ENCODE assay signal across 10 cellular contexts in genomic region chr7:128890306-128891109, GRCh38. TPM values are rescaled to one million over a fixed set of nuclear protein-coding genes. Genes with fewer than 3 reads are reported as not detected.
A peak's percentile ranks its signal among the peaks of the same experiment; 100 is the strongest.
DNase-seq lines count a peak whose midpoint lies in the region; ATAC-seq and TF ChIP-seq lines count a peak whose summit lies in the region.
"Had no signal": no experiment of that assay in that cellular context is flagged by ENCODE, and none has a peak within 500 bp of the region (broad histone marks: within the 10 kb centered on the region; RNA-seq: fewer than 3 reads in every experiment).

No MANE protein-coding gene starts in this region.

- no peaks in the 10 kb centered on the region for H3K36me3 ChIP-seq in iPS DF 6.9 (ENCODE audit: control insufficient read depth, insufficient read depth, low read length)
- H3K36me3 ChIP-seq in stomach: no peaks in the 10 kb centered on the region

- CTCF ChIA-PET in activated CD8-positive, alpha-beta T cell treated with anti-CD3 and anti-CD28 coated beads for 36 hours (lab: Charles Lee): no interaction called here

- no peak overlapping the region for H3K27ac ChIP-seq in iPS DF 6.9 (ENCODE audit: low read length)
- H3K27ac ChIP-seq in stomach: peak overlapping the region in 1 of 5 donors; percentile 35
- H3K27ac ChIP-seq: 22Rv1 had no signal

- TF ChIP-seq CTCF in activated CD8-positive, alpha-beta T cell treated with anti-CD3 and anti-CD28 coated beads for 36 hours (IDR thresholded peaks at IDR 0.05): no peak
- TF ChIP-seq CTCF in stomach (IDR thresholded peaks at IDR 0.05): no peak

- no peaks in the 10 kb centered on the region for H3K9me3 Mint-ChIP-seq in activated CD8-positive, alpha-beta T cell treated with anti-CD3 and anti-CD28 coated beads for 36 hours

- intact Hi-C loops in activated CD8-positive, alpha-beta T cell treated with anti-CD3 and anti-CD28 coated beads for 36 hours (cut with micrococcal nuclease): no loop called here
- intact Hi-C loops in stomach (cut with DNase I; ENCODE audit: low total_unique reads): no loop called here

- POLR2A ChIA-PET in activated CD8-positive, alpha-beta T cell treated with anti-CD3 and anti-CD28 coated beads for 36 hours (lab: Charles Lee): interaction anchor here (0.9 kb wide), 1 partner anchor 21 kb away, joined by 3 read pairs; no protein-coding TSS in a partner anchor

- H3K27ac Mint-ChIP-seq in activated CD8-positive, alpha-beta T cell treated with anti-CD3 and anti-CD28 coated beads for 36 hours: no peak overlapping the region

- ATAC-seq in activated CD8-positive, alpha-beta T cell treated with anti-CD3 and anti-CD28 coated beads for 36 hours: peak; percentile 14
- ATAC-seq in HG02970 (IDR thresholded peaks at IDR 0.05; ENCODE audit: low FRiP score, unreplicated experiment) (no peak), GM19395 (IDR thresholded peaks at IDR 0.05; ENCODE audit: unreplicated experiment) (no peak)

- H3K27me3 ChIP-seq in iPS DF 6.9 (ENCODE audit: control insufficient read depth, insufficient read depth, low read length): no peaks in the 10 kb centered on the region
- H3K27me3 ChIP-seq in stomach: peaks cover 0 to 55% (median 17%) of the 10 kb centered on the region in 3 donors

- no peaks in the 10 kb centered on the region for H3K4me1 Mint-ChIP-seq in activated CD8-positive, alpha-beta T cell treated with anti-CD3 and anti-CD28 coated beads for 36 hours (ENCODE audit: low read depth)

- no CpG with 5 or more reads among the region's 67 CpGs for WGBS in iPS DF 6.9 (ENCODE audit: insufficient coverage, insufficient read length)
- WGBS in stomach, 5 donors: 18 to 33% (median 25%) methylated on average over 23 to 67 of the region's 67 CpGs

- TF ChIP-seq EP300 in stomach (IDR thresholded peaks at IDR 0.05): no peak

- H3K27me3 Mint-ChIP-seq in activated CD8-positive, alpha-beta T cell treated with anti-CD3 and anti-CD28 coated beads for 36 hours: peaks cover 11% of the 10 kb centered on the region

- H3K4me1 ChIP-seq in iPS DF 6.9 (ENCODE audit: control insufficient read depth, insufficient read depth, low read length) (peaks cover 10% of the 10 kb centered on the region), stomach (peaks cover 9 to 27% (median 13%) of the 10 kb centered on the region in 4 donors)

- no peak for TF ChIP-seq POLR2A in stomach (IDR thresholded peaks at IDR 0.05)

- H3K9me3 ChIP-seq in iPS DF 6.9 (ENCODE audit: control insufficient read depth, insufficient read depth, low read length) (no peaks in the 10 kb centered on the region), stomach (no peaks in the 10 kb centered on the region)

- peak; percentile 49 for DNase-seq in DMS 273 (lab: John Stamatoyannopoulos, UW; ENCODE audit: unreplicated experiment)
- no peak for DNase-seq in DMS 273 treated with DMSO at 0.1 percent for 48 hours (lab: John Stamatoyannopoulos, UW)
- DNase-seq in activated CD8-positive, alpha-beta T cell treated with anti-CD3 and anti-CD28 coated beads for 36 hours: no peak
- DNase-seq in iPS DF 6.9 (ENCODE audit: low read depth, low spot score): no peak
- peak; percentile 63 for DNase-seq in stomach
- DNase-seq in KBM-7: no peak

- no peaks in the 10 kb centered on the region for H3K36me3 Mint-ChIP-seq in activated CD8-positive, alpha-beta T cell treated with anti-CD3 and anti-CD28 coated beads for 36 hours (ENCODE audit: low read depth)

- no peak overlapping the region for H3K4me3 Mint-ChIP-seq in activated CD8-positive, alpha-beta T cell treated with anti-CD3 and anti-CD28 coated beads for 36 hours

- in situ Hi-C loops in KBM-7 (cut with MboI; ENCODE audit: low pct_unique_long_range_greater_than_20kb, low sequenced_read_pairs): no loop called here

- H3K4me3 ChIP-seq in iPS DF 6.9 (ENCODE audit: low read length) (peak overlapping the region; percentile 54; the same call in 1 of the 2 replicates), stomach (peak overlapping the region; percentile 36 to 46 (median 42))

RNA-seq across cellular contexts. Expression of gene KCP, which starts 20.0 kb away (rescaled TPM):
- total RNA-seq in activated CD8-positive, alpha-beta T cell treated with anti-CD3 and anti-CD28 coated beads for 36 hours: not detected
- 1 to 10 TPM in 1 of 5 donors, under 1 TPM in 1, not detected in 3; 0.73 to 2.3 TPM for total RNA-seq in stomach
- 1 to 10 TPM in 1 of 3 donors, not detected in 2; 1.6 TPM for polyA plus RNA-seq in stomach
- total RNA-seq: lung microvascular endothelial cell had no signal

RNA-seq across cellular contexts. Expression of gene ATP6V1F, which starts 27.9 kb away (rescaled TPM):
- total RNA-seq in activated CD8-positive, alpha-beta T cell treated with anti-CD3 and anti-CD28 coated beads for 36 hours: 100 to 1,000 TPM; 109 to 113 TPM
- 10 to 100 TPM in 4 of 5 donors, 1 to 10 TPM in 1; 2.0 to 86.2 (median 47.5) TPM for total RNA-seq in stomach
- 100 to 1,000 TPM; 246 to 282 (median 264) TPM for polyA plus RNA-seq in stomach

RNA-seq across cellular contexts. Expression of gene IRF5, which starts 47.2 kb away (rescaled TPM):
- total RNA-seq in activated CD8-positive, alpha-beta T cell treated with anti-CD3 and anti-CD28 coated beads for 36 hours: 1 to 10 TPM; 6.5 to 7.7 TPM
- total RNA-seq in stomach: 10 to 100 TPM in 1 of 5 donors, 1 to 10 TPM in 4; 2.2 to 13.8 (median 5.8) TPM
- polyA plus RNA-seq in stomach: 1 to 10 TPM; 3.2 to 7.3 (median 3.4) TPM
- total RNA-seq: lung microvascular endothelial cell had no signal

Comparison
In these comparisons a context has a peak if more than half of its experiments do, and no peak if none do; other contexts are left out.
1. DNase-seq: peak in DMS 273 (single experiment) and stomach (single experiment); none in DMS 273 treated with DMSO at 0.1 percent for 48 hours (single experiment), activated CD8-positive, alpha-beta T cell treated with anti-CD3 and anti-CD28 coated beads for 36 hours (single experiment), iPS DF 6.9 (single experiment) and KBM-7 (single experiment).